16 cellular contexts compared by ENCODE assay signal in the genomic region with DNA sequence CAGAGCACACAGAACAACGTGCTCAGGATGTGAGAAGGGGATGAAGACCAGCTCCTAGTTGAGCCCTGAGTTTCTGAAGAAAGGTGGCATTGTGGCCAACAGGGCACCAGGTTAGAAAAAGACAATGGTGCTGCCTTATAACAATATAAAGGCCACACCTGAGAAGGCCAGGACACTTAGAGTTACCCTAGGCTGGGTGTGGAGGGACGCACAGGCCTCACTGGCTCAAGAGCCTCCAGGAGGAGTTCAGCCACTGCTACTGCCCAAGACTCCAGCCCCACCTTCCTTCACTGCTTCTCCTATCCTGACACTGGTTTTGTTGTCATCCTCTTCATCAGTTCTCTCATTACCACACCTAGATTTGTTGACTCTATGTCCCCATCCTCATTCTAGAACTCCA. TPM values are rescaled to one million over a fixed set of nuclear protein-coding genes. Genes with fewer than 3 reads are reported as not detected.
"Had no signal": no experiment of that assay in that cellular context is flagged by ENCODE, and none has a peak within 500 bp of the region (broad histone marks: within the 10 kb centered on the region; RNA-seq: fewer than 3 reads in every experiment).

No MANE protein-coding gene starts in this region.

- H3K27ac ChIP-seq: coronary artery had no signal

- ATAC-seq: activated CD4-positive, CD25-positive, alpha-beta regulatory T cell treated with anti-CD3 and anti-CD28 coated beads, Interleukin-2, amount 50 U/mL, for 24 hours; activated CD8-positive, alpha-beta T cell treated with anti-CD3 and anti-CD28 coated beads, Interleukin-2, amount 10 ng/mL, durations not matched to agents 7 days and 5 days; stimulated activated naive CD8-positive, alpha-beta T cell treated with anti-CD3 and anti-CD28 coated beads, Interleukin-15, Interleukin-2, amounts not matched to agents 100 U/mL and 50 U/mL, for 24 hours had no signal

- H3K4me3 ChIP-seq: coronary artery, skin epidermis had no signal

- DNase-seq: activated CD4-positive, alpha-beta T cell treated with anti-CD3 and anti-CD28 coated beads, Interleukin-2, amount 10 ng/mL, durations not matched to agents 7 days and 5 days; activated CD8-positive, alpha-beta T cell treated with anti-CD3 and anti-CD28 coated beads, Interleukin-2, amount 10 ng/mL, durations not matched to agents 7 days and 5 days; activated naive CD4-positive, alpha-beta T cell treated with anti-CD3 and anti-CD28 coated beads for 36 hours; activated T-cell treated with anti-CD3 and anti-CD28 coated beads, Interleukin-2, amount 50 U/mL, for 24 hours; anterior cingulate cortex; central memory CD4-positive, alpha-beta T cell; kidney; nephron progenitor cell; nucleus accumbens; stimulated activated naive CD8-positive, alpha-beta T cell treated with anti-CD3 and anti-CD28 coated beads, Interleukin-15, Interleukin-2, amounts not matched to agents 100 U/mL and 50 U/mL, for 24 hours; trophoblast cell had no signal

- FAIRE-seq: frontal cortex, kidney had no signal

RNA-seq across cellular contexts. Expression of gene BEND6, which starts 55.2 kb away (rescaled TPM):
- total RNA-seq: activated CD4-positive, alpha-beta T cell treated with anti-CD3 and anti-CD28 coated beads, Interleukin-2, amount 10 ng/mL, durations not matched to agents 7 days and 5 days; activated CD8-positive, alpha-beta T cell treated with anti-CD3 and anti-CD28 coated beads, Interleukin-2, amount 10 ng/mL, durations not matched to agents 7 days and 5 days; activated naive CD4-positive, alpha-beta T cell treated with anti-CD3 and anti-CD28 coated beads for 36 hours; T-helper 1 cell treated with Interleukin-12 subunit alpha and Interleukin-12 subunit beta and Interleukin-4 antibody, amounts not matched to agents 30 ng/mL and 1 ng/mL, for 36 hours had no signal
